Comparison of ENCODE assay signal across 19 cellular contexts in genomic region chr17:9984768-9985167, GRCh38.
DNase-seq lines count a peak whose midpoint lies in the region; ATAC-seq and TF ChIP-seq lines count a peak whose summit lies in the region.
"Had no signal": no experiment of that assay in that cellular context is flagged by ENCODE, and none has a peak within 500 bp of the region (broad histone marks: within the 10 kb centered on the region; RNA-seq: fewer than 3 reads in every experiment).

No MANE protein-coding gene starts in this region.

- H2BK5ac ChIP-seq in H9 (ENCODE audit: insufficient read length, low read length) (no peak overlapping the region), neuronal stem cell (ENCODE audit: low read length) (no peak overlapping the region)

- peak overlapping the region; percentile 73; the same call in 1 of the 2 replicates for H3K4me2 ChIP-seq in BLaER1
- no peak overlapping the region for H3K4me2 ChIP-seq in H9 (ENCODE audit: insufficient read depth, insufficient read length, low read length)
- no peak overlapping the region for H3K4me2 ChIP-seq in neuronal stem cell (ENCODE audit: insufficient read depth, low read length, poor library complexity, severe bottlenecking)
- no peak overlapping the region for H3K4me2 ChIP-seq in smooth muscle cell
- H3K4me2 ChIP-seq: GM23338 had no signal

- H3K9ac ChIP-seq in BLaER1 (no peak overlapping the region), H9 (ENCODE audit: extremely low read depth, insufficient read length, low read length) (no peak overlapping the region), neuronal stem cell (ENCODE audit: low read depth, low read length, poor library complexity) (no peak overlapping the region), smooth muscle cell (ENCODE audit: low read depth) (no peak overlapping the region)

- no peaks in the 10 kb centered on the region for H3F3A ChIP-seq in smooth muscle cell (ENCODE audit: low read depth)

- H3K36me3 Mint-ChIP-seq in H9 (ENCODE audit: insufficient read depth in 1 of 3, low read depth in 3 of 3): peaks cover 0 to 4% (median 0%) of the 10 kb centered on the region in 3 experiments; a peak in 1 of 7 replicates
- H3K36me3 Mint-ChIP-seq: CD4-positive, CD25-positive, alpha-beta regulatory T cell; CD8-positive, alpha-beta T cell had no signal

- H3K27ac ChIP-seq in BLaER1: no peak overlapping the region
- H3K27ac ChIP-seq in H9 (ENCODE audit: insufficient read length, low read depth, low read length): no peak overlapping the region
- no peak overlapping the region for H3K27ac ChIP-seq in neuronal stem cell (replicated peaks; ENCODE audit: low read length)
- H3K27ac ChIP-seq in smooth muscle cell (ENCODE audit: low read depth): peak overlapping the region; percentile 19
- H3K27ac ChIP-seq: 22Rv1 had no signal

- no peaks in the 10 kb centered on the region for H3K23me2 ChIP-seq in H9 (ENCODE audit: insufficient read length, low read depth, low read length, poor library complexity, severe bottlenecking)

- no peak overlapping the region for H3T11ph ChIP-seq in H9 (ENCODE audit: low read length)

- no peak overlapping the region for H3K18ac ChIP-seq in H9 (ENCODE audit: insufficient read length, low read depth, low read length)
- H3K18ac ChIP-seq in neuronal stem cell (ENCODE audit: low read length): peak overlapping the region; percentile 19

- peaks cover 4% of the 10 kb centered on the region for H3K9me3 ChIP-seq in BLaER1
- H3K9me3 ChIP-seq in H9 (ENCODE audit: control insufficient read depth, low read depth, low read length): no peaks in the 10 kb centered on the region
- H3K9me3 ChIP-seq in neuronal stem cell (replicated peaks in 1 of 2; ENCODE audit: control insufficient read depth in 2 of 2, insufficient read depth in 1 of 2, low read depth in 1 of 2, low read length in 2 of 2): no peaks in the 10 kb centered on the region
- no peaks in the 10 kb centered on the region for H3K9me3 ChIP-seq in smooth muscle cell (replicated peaks; ENCODE audit: low read depth)
- H3K9me3 ChIP-seq: Caco-2 had no signal

- H3K27ac Mint-ChIP-seq in H9: no peak overlapping the region
- H3K27ac Mint-ChIP-seq: B cell; CD4-positive, CD25-positive, alpha-beta regulatory T cell; CD8-positive, alpha-beta T cell; GM23338; HFFc6 had no signal

- no peaks in the 10 kb centered on the region for H3K79me2 ChIP-seq in H9 (ENCODE audit: insufficient read depth, low read length)
- H3K79me2 ChIP-seq in smooth muscle cell (ENCODE audit: low read depth): peaks cover 67% of the 10 kb centered on the region

- H2BK120ac ChIP-seq in H9 (ENCODE audit: low read depth, low read length, poor library complexity, severe bottlenecking) (no peak overlapping the region), neuronal stem cell (ENCODE audit: low read depth, low read length) (peak overlapping the region; percentile 40)

- H3K9me3 Mint-ChIP-seq in H9: peaks cover 0 to 4% of the 10 kb centered on the region in 2 experiments; a peak in 3 of 5 replicates
- H3K9me3 Mint-ChIP-seq: HFFc6 had no signal

- no peak overlapping the region for H3K23ac ChIP-seq in H9 (ENCODE audit: insufficient read length, low read depth, low read length)
- H3K23ac ChIP-seq in neuronal stem cell (ENCODE audit: low read depth, low read length, poor library complexity): no peak overlapping the region

- no peak overlapping the region for H3K4me3 Mint-ChIP-seq in H9
- H3K4me3 Mint-ChIP-seq: B cell; CD4-positive, CD25-positive, alpha-beta regulatory T cell; CD8-positive, alpha-beta T cell; GM23338; HFFc6 had no signal

- TF ChIP-seq CTCF in H9 (conservative IDR thresholded peaks at IDR 0.05) (no peak), smooth muscle cell (IDR thresholded peaks at IDR 0.05; ENCODE audit: borderline replicate concordance, insufficient read depth, poor library complexity, severe bottlenecking) (no peak)

- DNase-seq in H9 (no peak), neuronal stem cell (ENCODE audit: low spot score) (no peak), smooth muscle cell (lab: John Stamatoyannopoulos, UW; ENCODE audit: unreplicated experiment) (no peak), RPMI8226 (no peak), dedifferentiated amniotic fluid mesenchymal stem cell (ENCODE audit: extremely low spot score) (no peak)
- DNase-seq: C1 segment of cervical spinal cord; Caco-2; CD4-positive, CD25-positive, alpha-beta regulatory T cell; CD8-positive, alpha-beta T cell; DMS153; DND-41; H7; HFFc6 had no signal

- H3K79me1 ChIP-seq in H9 (ENCODE audit: insufficient read depth, low read depth, low read length, poor library complexity, severe bottlenecking): no peaks in the 10 kb centered on the region
- no peaks in the 10 kb centered on the region for H3K79me1 ChIP-seq in neuronal stem cell (ENCODE audit: low read depth, low read length)

- no peaks in the 10 kb centered on the region for H3K27me3 Mint-ChIP-seq in H9 (ENCODE audit: low read depth)
- H3K27me3 Mint-ChIP-seq: B cell; CD4-positive, CD25-positive, alpha-beta regulatory T cell had no signal

- H3K56ac ChIP-seq in H9 (ENCODE audit: insufficient read length, low read depth, low read length): no peak overlapping the region

- peaks cover 21% of the 10 kb centered on the region for H4K20me1 ChIP-seq in BLaER1
- H4K20me1 ChIP-seq in H9 (ENCODE audit: control insufficient read depth, insufficient read depth, insufficient read length): no peaks in the 10 kb centered on the region
- peaks cover 99% of the 10 kb centered on the region for H4K20me1 ChIP-seq in smooth muscle cell (ENCODE audit: low read depth)

- H2AFZ ChIP-seq in H9 (ENCODE audit: low read length) (no peak overlapping the region), neuronal stem cell (ENCODE audit: low read length) (no peak overlapping the region), smooth muscle cell (ENCODE audit: low read depth) (no peak overlapping the region)
- H2AFZ ChIP-seq: GM23338 had no signal

- 0 out of 2 replicates have a peak overlapping the region, but pooled peaks have one; percentile 13 for H3K14ac ChIP-seq in H9 (ENCODE audit: insufficient read depth, low read length)
- H3K14ac ChIP-seq in neuronal stem cell (ENCODE audit: low read length): no peak overlapping the region

- H3K4me1 ChIP-seq in BLaER1 (peaks cover 76% of the 10 kb centered on the region), H9 (ENCODE audit: insufficient read depth, low read length) (no peaks in the 10 kb centered on the region), neuronal stem cell (ENCODE audit: control insufficient read depth in 2 of 2, insufficient read depth in 1 of 2, low read depth in 1 of 2, low read length in 2 of 2) (no peaks in the 10 kb centered on the region), smooth muscle cell (ENCODE audit: low read depth) (no peaks in the 10 kb centered on the region)
- H3K4me1 ChIP-seq: Caco-2 had no signal

- peaks cover 8 to 9% of the 10 kb centered on the region in 2 experiments; a peak in 3 of 4 replicates for H3K4me1 Mint-ChIP-seq in H9
- H3K4me1 Mint-ChIP-seq: CD4-positive, CD25-positive, alpha-beta regulatory T cell had no signal

- no peak overlapping the region for H2BK12ac ChIP-seq in H9 (ENCODE audit: insufficient read length, low read depth, low read length)
- H2BK12ac ChIP-seq in neuronal stem cell (ENCODE audit: low read length): no peak overlapping the region

- peaks cover 21% of the 10 kb centered on the region for H3K36me3 ChIP-seq in BLaER1
- H3K36me3 ChIP-seq in neuronal stem cell (replicated peaks in 1 of 2; ENCODE audit: control insufficient read depth in 2 of 2, insufficient read depth in 2 of 2, low read length in 2 of 2): no peaks in the 10 kb centered on the region
- H3K36me3 ChIP-seq in smooth muscle cell (ENCODE audit: low read depth): no peaks in the 10 kb centered on the region

- H2AK5ac ChIP-seq in H9 (ENCODE audit: insufficient read length, low read length): no peak overlapping the region
- peak overlapping the region; percentile 85 for H2AK5ac ChIP-seq in neuronal stem cell (ENCODE audit: low read depth, low read length)

- ATAC-seq in GM21515 (IDR thresholded peaks at IDR 0.05; ENCODE audit: unreplicated experiment): no peak
- ATAC-seq: CD8-positive, alpha-beta T cell; GM23338; HCT116 had no signal

- H4K91ac ChIP-seq in H9 (ENCODE audit: insufficient read length, low read depth, low read length) (no peak overlapping the region), neuronal stem cell (ENCODE audit: low read depth, low read length, poor library complexity) (peak overlapping the region; percentile 32)

- H3K4ac ChIP-seq in H9 (ENCODE audit: low read depth, low read length): no peak overlapping the region
- H3K4ac ChIP-seq in neuronal stem cell (ENCODE audit: low read length): no peak overlapping the region

- H4K8ac ChIP-seq in H9 (replicated peaks; ENCODE audit: insufficient read length, low read depth, low read length) (no peak overlapping the region), neuronal stem cell (ENCODE audit: low read depth, low read length) (no peak overlapping the region)

- H4K5ac ChIP-seq in H9 (ENCODE audit: insufficient read length, low read depth, low read length): no peak overlapping the region

- H3K27me3 ChIP-seq in BLaER1: no peaks in the 10 kb centered on the region
- H3K27me3 ChIP-seq in H9 (ENCODE audit: insufficient read depth, low read length): no peaks in the 10 kb centered on the region
- H3K27me3 ChIP-seq in neuronal stem cell (ENCODE audit: control insufficient read depth in 3 of 3, insufficient read depth in 3 of 3, low read depth in 1 of 3, low read length in 3 of 3): no peaks in the 10 kb centered on the region
- H3K27me3 ChIP-seq in smooth muscle cell (ENCODE audit: low read depth): no peaks in the 10 kb centered on the region

- WGBS in H9 (ENCODE audit: extremely low coverage, insufficient read length, low lambda C conversion rate): no CpG with 5 or more reads among the region's 9 CpGs
- WGBS in neuronal stem cell (ENCODE audit: extremely low coverage in 2 of 2, insufficient read length in 2 of 2, insufficient replicate concordance in 1 of 2), 2 donors: no CpG with 5 or more reads among the region's 9 CpGs
- WGBS in smooth muscle cell (ENCODE audit: low lambda C conversion rate): 89% methylated on average over 9 of the region's 9 CpGs

- H3K4me3 ChIP-seq in BLaER1 (no peak overlapping the region), neuronal stem cell (ENCODE audit: low read length in 2 of 2) (no peak overlapping the region), smooth muscle cell (no peak overlapping the region)
- H3K4me3 ChIP-seq: GM23338 had no signal

- no peak overlapping the region for H2BK20ac ChIP-seq in H9 (ENCODE audit: low read depth, low read length, poor library complexity, severe bottlenecking)

- H2BK15ac ChIP-seq in H9 (ENCODE audit: low read depth, low read length) (no peak overlapping the region), neuronal stem cell (ENCODE audit: low read length) (no peak overlapping the region)
